In genomic region chr7:6393667-6394056, GRCh38 we compare ENCODE assay signal across 10 cellular contexts. TPM values are rescaled to one million over a fixed set of nuclear protein-coding genes. Genes with fewer than 3 reads are reported as not detected.
DNase-seq lines count a peak whose midpoint lies in the region; ATAC-seq, FAIRE-seq and TF ChIP-seq lines count a peak whose summit lies in the region.
"Had no signal": no experiment of that assay in that cellular context is flagged by ENCODE, and none has a peak within 500 bp of the region (broad histone marks: within the 10 kb centered on the region; RNA-seq: fewer than 3 reads in every experiment).

No MANE protein-coding gene starts in this region.

- H3K27me3 Mint-ChIP-seq in T-helper 2 cell treated with Interferon-gamma antibody and Interleukin-4, amounts not matched to agents 5 μg/mL and 100 μg/mL, for 36 hours (ENCODE audit: low read depth), result no peaks in the 10 kb centered on the region

- no peak for TF ChIP-seq EP300 in suprapubic skin (IDR thresholded peaks at IDR 0.05)

- 74% methylated on average over 3 of the region's 3 CpGs for WGBS in suprapubic skin

- ATAC-seq in left colon (peak; percentile 25), HG02870 (IDR thresholded peaks at IDR 0.05; ENCODE audit: unreplicated experiment) (no peak)

- peak overlapping the region; percentile 65 for H3K4me3 ChIP-seq in adipocyte (ENCODE audit: low read length)
- H3K4me3 ChIP-seq in suprapubic skin, result no peak overlapping the region

- H3K9ac ChIP-seq in adipocyte (ENCODE audit: low read length), result peak overlapping the region; percentile 45

- H3K9me3 ChIP-seq in adipocyte (ENCODE audit: control insufficient read depth, low read length), result no peaks in the 10 kb centered on the region
- H3K9me3 ChIP-seq in suprapubic skin, result no peaks in the 10 kb centered on the region

- H3K9me3 Mint-ChIP-seq in T-helper 2 cell treated with Interferon-gamma antibody and Interleukin-4, amounts not matched to agents 5 μg/mL and 100 μg/mL, for 36 hours, result no peaks in the 10 kb centered on the region

- FAIRE-seq in urothelium cell line (lab: Jason Lieb, UNC), result no peak

- TF ChIP-seq POLR2A in suprapubic skin (IDR thresholded peaks at IDR 0.05), result no peak

- H3K27me3 ChIP-seq in adipocyte (replicated peaks; ENCODE audit: control insufficient read depth, insufficient read depth, low read length) (no peaks in the 10 kb centered on the region), suprapubic skin (no peaks in the 10 kb centered on the region)

- peak overlapping the region; percentile 90 for H3K27ac ChIP-seq in suprapubic skin

- DNase-seq in T-helper 2 cell treated with Interferon-gamma antibody and Interleukin-4, amounts not matched to agents 5 μg/mL and 100 μg/mL, for 36 hours (ENCODE audit: low spot score), result no peak
- no peak for DNase-seq in T-helper 2 cell
- no peak for DNase-seq in adipocyte (ENCODE audit: low read depth)
- no peak for DNase-seq in left colon
- DNase-seq in suprapubic skin (ENCODE audit: low spot score in 2 of 2), result no peak
- no peak for DNase-seq in activated gamma-delta T cell treated with Interleukin-2 at 50 U/mL for 16 hours
- DNase-seq in urothelium cell line (ENCODE audit: low spot score), result no peak
- DNase-seq: 8988T, foreskin melanocyte had no signal

- TF ChIP-seq CTCF in suprapubic skin (IDR thresholded peaks at IDR 0.05), result no peak

- intact Hi-C loops in left colon (cut with DNase I, micrococcal nuclease), result no loop called here

- peaks cover 32% of the 10 kb centered on the region for H3K4me1 Mint-ChIP-seq in T-helper 2 cell treated with Interferon-gamma antibody and Interleukin-4, amounts not matched to agents 5 μg/mL and 100 μg/mL, for 36 hours (ENCODE audit: low read depth)

- H3K36me3 Mint-ChIP-seq in T-helper 2 cell treated with Interferon-gamma antibody and Interleukin-4, amounts not matched to agents 5 μg/mL and 100 μg/mL, for 36 hours (ENCODE audit: low read depth), result peaks cover 48% of the 10 kb centered on the region

- H3K4me1 ChIP-seq in adipocyte (ENCODE audit: control insufficient read depth, insufficient read depth, low read length), result peaks cover 38% of the 10 kb centered on the region
- H3K4me1 ChIP-seq in suprapubic skin, result peaks cover 75% of the 10 kb centered on the region

- no peak overlapping the region for H3K4me3 Mint-ChIP-seq in T-helper 2 cell treated with Interferon-gamma antibody and Interleukin-4, amounts not matched to agents 5 μg/mL and 100 μg/mL, for 36 hours

- H3K36me3 ChIP-seq in adipocyte (ENCODE audit: control insufficient read depth, insufficient read depth, low read length, severe bottlenecking) (peaks cover 41% of the 10 kb centered on the region), suprapubic skin (peaks cover 32% of the 10 kb centered on the region)

- peak overlapping the region; percentile 3 for H3K27ac Mint-ChIP-seq in T-helper 2 cell treated with Interferon-gamma antibody and Interleukin-4, amounts not matched to agents 5 μg/mL and 100 μg/mL, for 36 hours

RNA-seq across cellular contexts. Expression of gene RAC1, which starts 19.3 kb away (rescaled TPM):
- total RNA-seq in left colon, result 100 to 1,000 TPM; 422 to 431 TPM
- total RNA-seq in suprapubic skin, result 100 to 1,000 TPM; 217 to 293 (median 253) TPM

RNA-seq across cellular contexts. Expression of gene FAM220A, which starts 44.9 kb away (rescaled TPM):
- total RNA-seq in left colon (10 to 100 TPM in 1 of 2 donors, 1 to 10 TPM in 1; 8.2 to 10.1 TPM), suprapubic skin (10 to 100 TPM; 10.4 to 20.4 (median 13.6) TPM)

RNA-seq across cellular contexts. Expression of gene DAGLB, which starts 54.1 kb away (rescaled TPM):
- 10 to 100 TPM; 20.1 to 26.8 TPM for total RNA-seq in left colon
- 10 to 100 TPM; 19.0 to 61.2 (median 22.0) TPM for total RNA-seq in suprapubic skin
